ENCODE assay signal across 8 cellular contexts in the genomic region with DNA sequence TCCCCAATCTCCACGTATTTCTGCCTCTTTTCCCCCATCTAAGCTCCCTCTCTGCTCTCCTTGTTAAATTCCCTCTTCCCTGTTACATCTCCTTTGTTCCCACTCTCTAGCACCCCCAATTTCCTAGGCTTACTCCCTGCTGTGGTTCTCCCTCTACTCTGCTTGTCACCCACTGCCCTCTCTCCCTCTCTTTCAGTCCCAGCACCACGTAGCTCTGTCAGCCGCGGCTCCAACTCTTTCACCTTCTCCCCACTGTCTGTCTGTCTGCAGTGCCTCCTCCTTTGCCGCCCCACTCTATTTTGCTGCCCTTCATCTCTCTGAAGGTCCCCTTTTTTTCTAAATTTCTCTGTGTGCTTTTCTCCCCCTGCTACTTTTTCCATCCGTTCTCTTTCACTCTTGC. TPM values are rescaled to one million over a fixed set of nuclear protein-coding genes. Genes with fewer than 3 reads are reported as not detected.
A peak's percentile ranks its signal among the peaks of the same experiment; 100 is the strongest.
DNase-seq lines count a peak whose midpoint lies in the region; ATAC-seq and TF ChIP-seq lines count a peak whose summit lies in the region.

No MANE protein-coding gene starts in this region.

- H3K4me1 ChIP-seq in adipocyte (ENCODE audit: control insufficient read depth, insufficient read depth, low read length): peaks cover 11% of the 10 kb centered on the region
- H3K4me1 ChIP-seq in thyroid gland: peaks cover 10 to 11% of the 10 kb centered on the region in 2 donors

- intact Hi-C loops in left colon (cut with DNase I, micrococcal nuclease): no loop called here
- intact Hi-C loops in thyroid gland (cut with DNase I): no loop called here

- DNase-seq in activated CD4-positive, alpha-beta T cell treated with anti-CD3 and anti-CD28 coated beads for 48 hours: peak; percentile 4
- DNase-seq in activated CD4-positive, alpha-beta T cell treated with anti-CD3 and anti-CD28 coated beads for 4 hours: no peak
- DNase-seq in adipocyte (ENCODE audit: low read depth) (peak; percentile 30), left colon (no peak), thyroid gland (peak in 1 of 2 donors; percentile 3), pons (ENCODE audit: low spot score) (no peak), hepatic stellate cell (ENCODE audit: low spot score) (no peak)

- H3K9me3 ChIP-seq in adipocyte (ENCODE audit: control insufficient read depth, low read length) (peaks cover 23% of the 10 kb centered on the region), thyroid gland (no peaks in the 10 kb centered on the region)

- no peak for TF ChIP-seq POLR2A in thyroid gland (IDR thresholded peaks at IDR 0.05)

- no peak overlapping the region for H3K27ac ChIP-seq in thyroid gland

- H3K27me3 ChIP-seq in adipocyte (replicated peaks; ENCODE audit: control insufficient read depth, insufficient read depth, low read length) (no peaks in the 10 kb centered on the region), thyroid gland (no peaks in the 10 kb centered on the region)

- peak overlapping the region; percentile 100 for H3K4me3 ChIP-seq in adipocyte (ENCODE audit: low read length)
- H3K4me3 ChIP-seq in thyroid gland (replicated peaks in 1 of 3): peak overlapping the region; percentile 11 to 80 (median 53)

- ATAC-seq in left colon: peak; percentile 32
- ATAC-seq in HG03432 (IDR thresholded peaks at IDR 0.05; ENCODE audit: unreplicated experiment): no peak

- peak overlapping the region; percentile 99 for H3K9ac ChIP-seq in adipocyte (ENCODE audit: low read length)

- H3K36me3 ChIP-seq in adipocyte (ENCODE audit: control insufficient read depth, insufficient read depth, low read length, severe bottlenecking) (peaks cover 34% of the 10 kb centered on the region), thyroid gland (peaks cover 0 to 4% of the 10 kb centered on the region in 2 donors)

- no peak for TF ChIP-seq CTCF in thyroid gland (IDR thresholded peaks at IDR 0.05)

- 2 to 8% methylated on average over 6 of the region's 6 CpGs for WGBS in thyroid gland, 2 donors

RNA-seq across cellular contexts. Expression of a gene that starts 1.0 kb away (rescaled TPM):
- 10 to 100 TPM; 14.9 to 17.9 TPM for total RNA-seq in left colon
- total RNA-seq in thyroid gland: 10 to 100 TPM; 14.9 to 23.9 (median 18.0) TPM

RNA-seq across cellular contexts. Expression of a gene that starts 45.2 kb away (rescaled TPM):
- 1 to 10 TPM; 7.1 to 9.2 TPM for total RNA-seq in left colon
- 10 to 100 TPM; 11.0 to 14.1 (median 13.2) TPM for total RNA-seq in thyroid gland

RNA-seq across cellular contexts. Expression of a gene that starts 45.9 kb away (rescaled TPM):
- total RNA-seq in left colon: 1 to 10 TPM; 8.4 to 9.6 TPM
- total RNA-seq in thyroid gland: 10 to 100 TPM; 12.9 to 20.9 (median 16.6) TPM

Comparison
In these comparisons a context has a peak if more than half of its experiments do, and no peak if none do; other contexts are left out.
1. DNase-seq: peak in activated CD4-positive, alpha-beta T cell treated with anti-CD3 and anti-CD28 coated beads for 48 hours (single experiment) and adipocyte (single experiment); none in activated CD4-positive, alpha-beta T cell treated with anti-CD3 and anti-CD28 coated beads for 4 hours (0 of 2), left colon (0 of 2), pons (single experiment) and hepatic stellate cell (single experiment).